Comparison of ENCODE assay signal across 8 cellular contexts in the genomic region with DNA sequence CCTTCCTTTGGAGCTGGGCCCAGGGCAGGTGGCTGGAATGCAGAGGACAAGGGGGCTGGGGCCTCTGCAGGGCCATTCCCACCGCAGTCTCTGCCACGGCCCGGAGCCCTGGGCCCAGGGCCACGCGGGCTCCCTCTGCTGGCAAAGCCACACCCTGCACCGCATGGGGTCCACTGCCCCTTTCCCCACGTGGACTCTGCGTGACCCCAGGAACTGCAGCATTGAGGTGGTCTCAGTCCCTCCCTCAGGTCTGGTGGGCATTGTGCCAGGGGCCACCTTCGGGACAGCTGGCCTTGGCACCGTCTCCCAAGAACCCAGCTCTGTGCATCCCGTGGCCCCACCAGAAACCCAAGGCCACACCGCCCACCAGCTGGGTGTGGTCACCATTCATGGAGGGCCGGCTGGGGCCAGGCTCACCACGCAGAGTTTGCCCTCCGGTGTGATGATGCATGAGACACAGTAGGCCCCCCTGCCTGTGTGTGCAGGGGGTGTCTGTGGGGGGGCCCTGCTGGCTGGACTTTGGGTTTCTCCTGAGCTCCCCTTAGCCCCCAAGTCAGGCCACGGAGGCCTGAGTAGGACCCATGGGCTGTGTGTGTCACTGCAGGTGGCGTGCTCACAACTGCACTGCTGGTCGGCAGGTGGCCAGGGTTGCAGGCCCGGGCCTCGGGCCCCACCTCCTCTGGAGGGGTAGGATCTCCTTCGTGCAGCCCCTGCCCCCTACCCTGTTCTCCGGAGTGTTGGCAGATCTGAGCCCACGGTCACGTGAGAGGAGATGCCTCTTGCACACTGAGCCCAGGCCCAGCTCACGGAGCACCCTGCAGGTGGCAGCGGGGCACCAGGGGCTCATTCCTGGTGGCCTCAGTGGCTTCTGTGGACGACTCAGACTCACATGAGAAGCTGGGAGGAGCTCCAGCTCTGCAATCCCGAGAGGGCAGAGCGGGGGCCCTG. TPM values are rescaled to one million over a fixed set of nuclear protein-coding genes. Genes with fewer than 3 reads are reported as not detected.
A peak's percentile ranks its signal among the peaks of the same experiment; 100 is the strongest.
DNase-seq lines count a peak whose midpoint lies in the region; ATAC-seq and TF ChIP-seq lines count a peak whose summit lies in the region.

No MANE protein-coding gene starts in this region.

- H3K27ac ChIP-seq in HL-60 (replicated peaks) (no peak overlapping the region), cingulate gyrus (ENCODE audit: low read depth, low read length) (peak overlapping the region; percentile 55)

- TF ChIP-seq CTCF in CD14-positive monocyte (IDR thresholded peaks at IDR 0.05): peak; percentile 94
- TF ChIP-seq CTCF in HL-60 (IDR thresholded peaks at IDR 0.05; ENCODE audit: insufficient read depth, low read length): peak; percentile 97
- peak; percentile 72 for TF ChIP-seq CTCF in mesothelial cell of epicardium (IDR thresholded peaks at IDR 0.05; ENCODE audit: unreplicated experiment)

- no peak overlapping the region for H3K4me3 Mint-ChIP-seq in CD14-positive monocyte
- no peak overlapping the region for H3K4me3 Mint-ChIP-seq in mesothelial cell of epicardium
- H3K4me3 Mint-ChIP-seq in stimulated activated effector memory CD8-positive, alpha-beta T cell treated with anti-CD3 and anti-CD28 coated beads, Interleukin-12 subunit alpha, Interleukin-12 subunit beta, amount 100 ng/mL, for 72 hours: no peak overlapping the region

- H3K4me1 Mint-ChIP-seq in CD14-positive monocyte: peaks cover 3% of the 10 kb centered on the region
- H3K4me1 Mint-ChIP-seq in mesothelial cell of epicardium: peaks cover 15% of the 10 kb centered on the region
- H3K4me1 Mint-ChIP-seq in stimulated activated effector memory CD8-positive, alpha-beta T cell treated with anti-CD3 and anti-CD28 coated beads, Interleukin-12 subunit alpha, Interleukin-12 subunit beta, amount 100 ng/mL, for 72 hours: no peaks in the 10 kb centered on the region

- H3K9me3 Mint-ChIP-seq in CD14-positive monocyte (peaks cover 0 to 3% (median 0%) of the 10 kb centered on the region in 7 donors), mesothelial cell of epicardium (no peaks in the 10 kb centered on the region)
- no peaks in the 10 kb centered on the region for H3K9me3 Mint-ChIP-seq in stimulated activated effector memory CD8-positive, alpha-beta T cell treated with anti-CD3 and anti-CD28 coated beads, Interleukin-12 subunit alpha, Interleukin-12 subunit beta, amount 100 ng/mL, for 72 hours

- DNase-seq in CD14-positive monocyte (ENCODE audit: low spot score): peak; percentile 46
- peak in 1 of 2 experiments; percentile 47 for DNase-seq in HL-60 (ENCODE audit: low read depth in 1 of 2, low spot score in 1 of 2)
- DNase-seq in activated CD4-positive, CD25-positive, alpha-beta regulatory T cell treated with anti-CD3 and anti-CD28 coated beads, Interleukin-2, amount 50 U/mL, for 16 hours (ENCODE audit: low read depth, low spot score): peak; percentile 26
- peak in 1 of 2 experiments; percentile 76 for DNase-seq in mesothelial cell of epicardium (ENCODE audit: low spot score in 2 of 2, unreplicated experiment in 2 of 2)
- peak; percentile 56 to 80 for DNase-seq in stimulated activated effector memory CD8-positive, alpha-beta T cell treated with anti-CD3 and anti-CD28 coated beads, Interleukin-12 subunit alpha, Interleukin-12 subunit beta, amount 100 ng/mL, for 72 hours (ENCODE audit: low spot score in 2 of 2)

- H3K36me3 Mint-ChIP-seq in CD14-positive monocyte: peaks cover 0 to under 1% of the 10 kb centered on the region in 2 donors
- peaks cover 4% of the 10 kb centered on the region for H3K36me3 Mint-ChIP-seq in mesothelial cell of epicardium
- no peaks in the 10 kb centered on the region for H3K36me3 Mint-ChIP-seq in stimulated activated effector memory CD8-positive, alpha-beta T cell treated with anti-CD3 and anti-CD28 coated beads, Interleukin-12 subunit alpha, Interleukin-12 subunit beta, amount 100 ng/mL, for 72 hours

- H3K27ac Mint-ChIP-seq in CD14-positive monocyte (peak overlapping the region in 1 of 7 donors; percentile 68), mesothelial cell of epicardium (peak overlapping the region; percentile 87)
- no peak overlapping the region for H3K27ac Mint-ChIP-seq in stimulated activated effector memory CD8-positive, alpha-beta T cell treated with anti-CD3 and anti-CD28 coated beads, Interleukin-12 subunit alpha, Interleukin-12 subunit beta, amount 100 ng/mL, for 72 hours

- H3K4me3 ChIP-seq in HL-60 (replicated peaks; ENCODE audit: insufficient read depth, low read length): no peak overlapping the region

- peak; percentile 76 for ATAC-seq in stimulated activated effector memory CD8-positive, alpha-beta T cell treated with anti-CD3 and anti-CD28 coated beads, Interleukin-12 subunit alpha, Interleukin-12 subunit beta, amount 100 ng/mL, for 72 hours
- ATAC-seq in GM21619 (IDR thresholded peaks at IDR 0.05; ENCODE audit: unreplicated experiment) (no peak), GM21825 (IDR thresholded peaks at IDR 0.05; ENCODE audit: unreplicated experiment) (no peak)

- H3K27me3 Mint-ChIP-seq in CD14-positive monocyte (ENCODE audit: low read depth in 3 of 3): peaks cover 6 to 36% (median 14%) of the 10 kb centered on the region in 3 donors
- H3K27me3 Mint-ChIP-seq in mesothelial cell of epicardium (ENCODE audit: low read depth): no peaks in the 10 kb centered on the region

- intact Hi-C loops in CD14-positive monocyte (cut with micrococcal nuclease): no loop called here

- peaks cover 1% of the 10 kb centered on the region for H3K27me3 ChIP-seq in HL-60 (ENCODE audit: insufficient read depth, poor library complexity, severe bottlenecking)

RNA-seq across cellular contexts. Expression of gene VWA1, which starts 5.7 kb away (rescaled TPM):
- not detected for polyA plus RNA-seq in CD14-positive monocyte
- total RNA-seq in mesothelial cell of epicardium: 57.0 to 59.1 TPM (median 57.7 TPM) in 3 replicates

RNA-seq across cellular contexts. Expression of gene ATAD3C, which starts 8.3 kb away (rescaled TPM):
- polyA plus RNA-seq in CD14-positive monocyte: not detected
- 2.2 to 3.9 TPM (median 2.9 TPM) in 3 replicates for total RNA-seq in mesothelial cell of epicardium

RNA-seq across cellular contexts. Expression of gene ANKRD65, which starts 20.1 kb away (rescaled TPM):
- polyA plus RNA-seq in CD14-positive monocyte: not detected
- 10.9 to 12.3 TPM (median 11.3 TPM) in 3 replicates for total RNA-seq in mesothelial cell of epicardium

RNA-seq across cellular contexts. Expression of gene ATAD3B, which starts 30.4 kb away (rescaled TPM):
- polyA plus RNA-seq in CD14-positive monocyte: 1 to 10 TPM; 2.3 TPM
- 38.5 to 43.6 TPM (median 39.2 TPM) in 3 replicates for total RNA-seq in mesothelial cell of epicardium

RNA-seq across cellular contexts. Expression of gene MRPL20, which starts 34.1 kb away (rescaled TPM):
- polyA plus RNA-seq in CD14-positive monocyte: 100 to 1,000 TPM; 156 to 186 TPM
- total RNA-seq in mesothelial cell of epicardium: 87.9 to 98.2 TPM (median 94.7 TPM) in 3 replicates
